Comparison of ENCODE assay signal across 10 cellular contexts in the genomic region with DNA sequence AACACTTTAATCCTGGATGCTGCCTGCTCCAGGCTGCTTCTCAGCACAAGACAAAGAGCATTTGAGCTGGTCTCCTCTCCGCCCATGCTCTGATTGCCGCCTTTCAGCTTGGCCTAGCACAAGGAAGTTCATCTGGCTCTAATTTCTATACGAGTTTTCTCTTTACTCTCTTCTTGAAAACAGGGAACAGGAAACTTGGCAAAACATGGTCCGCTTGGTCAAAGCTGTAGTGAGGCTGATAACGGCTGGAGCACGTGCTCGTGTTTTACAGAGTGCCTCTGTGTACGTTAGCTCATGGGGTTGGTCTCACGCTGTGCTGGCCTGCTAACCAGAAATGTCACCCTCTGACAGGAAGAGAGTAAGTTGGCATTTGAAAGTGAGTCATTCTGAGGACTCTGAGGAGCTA. TPM values are rescaled to one million over a fixed set of nuclear protein-coding genes. Genes with fewer than 3 reads are reported as not detected.
DNase-seq lines count a peak whose midpoint lies in the region; ATAC-seq lines count a peak whose summit lies in the region.
"Had no signal": no experiment of that assay in that cellular context is flagged by ENCODE, and none has a peak within 500 bp of the region (broad histone marks: within the 10 kb centered on the region; RNA-seq: fewer than 3 reads in every experiment).

No MANE protein-coding gene starts in this region.

- peak; percentile 45 for DNase-seq in HT1080 (ENCODE audit: low read depth)
- peak; percentile 89 for DNase-seq in brain pericyte (ENCODE audit: low read depth, low spot score)
- peak; percentile 69 for DNase-seq in islet precursor cell
- no peak for DNase-seq in stimulated activated naive CD8-positive, alpha-beta T cell treated with anti-CD3 and anti-CD28 coated beads, Interleukin-15, Interleukin-2, amounts not matched to agents 100 U/mL and 50 U/mL, for 24 hours
- no peak for DNase-seq in NCI-H1048 (lab: John Stamatoyannopoulos, UW)
- DNase-seq: HCEC 1CT; stimulated activated CD8-positive, alpha-beta memory T cell treated with anti-CD3 and anti-CD28 coated beads, Interleukin-4, amount 100 ng/mL, for 48 hours had no signal

- ATAC-seq in stimulated activated naive CD8-positive, alpha-beta T cell treated with anti-CD3 and anti-CD28 coated beads, Interleukin-15, Interleukin-2, amounts not matched to agents 100 U/mL and 50 U/mL, for 24 hours: peak; percentile 79
- ATAC-seq in HG02938 (IDR thresholded peaks at IDR 0.05; ENCODE audit: unreplicated experiment) (no peak), HG02678 (IDR thresholded peaks at IDR 0.05; ENCODE audit: unreplicated experiment) (no peak), HG03439 (IDR thresholded peaks at IDR 0.05; ENCODE audit: unreplicated experiment) (no peak)

RNA-seq across cellular contexts. Expression of gene RARRES1, which starts 19.2 kb away (rescaled TPM):
- total RNA-seq in HT1080 (2014; rRNA removed; shearing (Covaris generic)): not detected in 2 replicates
- polyA plus RNA-seq in HT1080 (2015; cell fraction: cytosol; rRNA removed): not detected in 2 replicates
- polyA plus RNA-seq in HT1080 (2015; cell fraction: nucleus; rRNA removed): not detected in 2 replicates

RNA-seq across cellular contexts. Expression of gene LXN, which starts 40.6 kb away (rescaled TPM):
- not detected in 2 replicates for total RNA-seq in HT1080 (2014; rRNA removed; shearing (Covaris generic))
- not detected in 2 replicates for polyA plus RNA-seq in HT1080 (2015; cell fraction: cytosol; rRNA removed)
- not detected in 2 replicates for polyA plus RNA-seq in HT1080 (2015; cell fraction: nucleus; rRNA removed)

Comparison
In these comparisons a context has a peak if more than half of its experiments do, and no peak if none do; other contexts are left out.
1. DNase-seq: peak in HT1080 (single experiment), brain pericyte (single experiment) and islet precursor cell (single experiment); none in stimulated activated naive CD8-positive, alpha-beta T cell treated with anti-CD3 and anti-CD28 coated beads, Interleukin-15, Interleukin-2, amounts not matched to agents 100 U/mL and 50 U/mL, for 24 hours (single experiment) and NCI-H1048 (single experiment).